In the genomic region with DNA sequence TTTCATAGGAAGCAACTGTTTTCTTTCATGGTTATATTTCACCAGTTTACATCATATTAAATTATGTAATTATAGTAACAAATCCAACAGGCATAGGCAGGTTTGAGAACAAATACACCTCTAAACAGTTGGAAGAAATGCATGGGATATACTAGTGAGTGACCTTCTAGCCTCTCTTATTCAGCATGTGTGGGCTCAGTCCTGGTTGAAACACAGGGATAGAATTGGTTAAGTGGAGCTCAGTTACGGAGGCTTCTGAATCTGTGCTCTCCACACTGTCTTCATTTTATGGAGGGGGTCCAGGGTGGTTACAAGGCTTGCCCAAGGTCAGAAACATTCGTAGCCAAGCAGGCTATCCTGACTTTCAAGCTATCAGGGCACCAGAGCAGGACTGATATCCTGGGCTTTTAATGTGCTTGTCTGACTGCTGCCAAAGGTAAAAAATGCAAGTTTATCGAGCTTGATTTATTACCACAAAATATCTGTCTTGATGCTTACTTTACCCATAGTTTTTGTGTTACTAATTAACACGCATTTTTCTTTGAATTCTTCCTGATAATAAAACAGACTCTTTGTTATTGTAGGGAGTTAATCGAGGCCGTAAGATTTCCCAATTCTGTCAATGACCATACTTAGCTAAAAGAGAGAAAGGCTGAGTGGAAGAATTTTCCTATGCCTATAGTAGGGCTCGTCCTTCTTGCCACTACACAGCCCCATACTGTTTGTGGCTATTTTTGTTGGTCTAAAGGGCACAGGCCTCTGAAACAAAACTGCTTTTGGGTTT, we compare ENCODE assay signal across 16 cellular contexts.
A peak's percentile ranks its signal among the peaks of the same experiment; 100 is the strongest.
DNase-seq lines count a peak whose midpoint lies in the region; ATAC-seq and TF ChIP-seq lines count a peak whose summit lies in the region.
"Had no signal": no experiment of that assay in that cellular context is flagged by ENCODE, and none has a peak within 500 bp of the region (broad histone marks: within the 10 kb centered on the region; RNA-seq: fewer than 3 reads in every experiment).

No MANE protein-coding gene starts in this region.

- H3K14ac ChIP-seq in neuronal stem cell (ENCODE audit: low read length), result no peak overlapping the region

- H3K4me1 ChIP-seq in Caco-2, result peaks cover 62% of the 10 kb centered on the region
- peaks cover 9% of the 10 kb centered on the region for H3K4me1 ChIP-seq in ovary (ENCODE audit: insufficient read depth)
- H3K4me1 ChIP-seq in neuronal stem cell (ENCODE audit: control insufficient read depth in 2 of 2, insufficient read depth in 1 of 2, low read depth in 1 of 2, low read length in 2 of 2), result no peaks in the 10 kb centered on the region
- 0 out of 2 replicates have a peak, but pooled peaks cover 5% of the 10 kb centered on the region for H3K4me1 ChIP-seq in MM.1S (ENCODE audit: low read length)

- H3K27me3 ChIP-seq in Caco-2 (replicated peaks; ENCODE audit: control insufficient read depth, insufficient read depth, low read length), result no peaks in the 10 kb centered on the region
- no peaks in the 10 kb centered on the region for H3K27me3 ChIP-seq in ovary
- H3K27me3 ChIP-seq in neuronal stem cell (ENCODE audit: control insufficient read depth in 3 of 3, insufficient read depth in 3 of 3, low read depth in 1 of 3, low read length in 3 of 3), result no peaks in the 10 kb centered on the region
- no peaks in the 10 kb centered on the region for H3K27me3 ChIP-seq in MM.1S (replicated peaks; ENCODE audit: insufficient read depth, low read length)

- no peak overlapping the region for H4K8ac ChIP-seq in neuronal stem cell (ENCODE audit: low read depth, low read length)

- no peak overlapping the region for H4K91ac ChIP-seq in neuronal stem cell (ENCODE audit: low read depth, low read length, poor library complexity)

- no peaks in the 10 kb centered on the region for H3K9me3 Mint-ChIP-seq in Caco-2 (ENCODE audit: unreplicated experiment)
- H3K9me3 Mint-ChIP-seq: activated CD4-positive, alpha-beta T cell treated with anti-CD3 and anti-CD28 coated beads, Interleukin-2, amount 10 ng/mL, durations not matched to agents 7 days and 5 days; activated naive CD8-positive, alpha-beta T cell treated with anti-CD3 and anti-CD28 coated beads, Interleukin-2, amount 50 U/mL, for 24 hours; dendritic cell treated with granulocyte-macrophage colony-stimulating factor and Interleukin-4, amounts not matched to agents 40 ng/mL and 50 ng/mL, for 4 days had no signal

- H2BK5ac ChIP-seq in neuronal stem cell (ENCODE audit: low read length), result no peak overlapping the region

- WGBS in ovary, 3 donors, result 10 to 17% (median 11%) methylated on average over 7 of the region's 7 CpGs
- WGBS in neuronal stem cell (ENCODE audit: extremely low coverage in 2 of 2, insufficient read length in 2 of 2, insufficient replicate concordance in 1 of 2), 2 donors, result no CpG with 5 or more reads among the region's 7 CpGs

- H3K36me3 Mint-ChIP-seq in Caco-2 (ENCODE audit: insufficient read depth, unreplicated experiment), result no peaks in the 10 kb centered on the region

- DNase-seq in Caco-2 (peak; percentile 43 to 67), astrocyte of the hippocampus (ENCODE audit: low read depth, low spot score) (peak; percentile 65), left ventricle myocardium superior (no peak), ovary (peak in 3 of 5 donors; percentile 27 to 36 (median 33)), neuronal stem cell (ENCODE audit: low spot score) (no peak), MM.1S (no peak)
- DNase-seq: activated CD4-positive, alpha-beta T cell treated with anti-CD3 and anti-CD28 coated beads, Interleukin-2, amount 10 ng/mL, durations not matched to agents 7 days and 5 days; activated naive CD8-positive, alpha-beta T cell treated with anti-CD3 and anti-CD28 coated beads, Interleukin-2, amount 50 U/mL, for 24 hours; activated T-cell treated with anti-CD3 and anti-CD28 coated beads, Interleukin-2, amount 50 U/mL, for 1 hour; MV-4-11; SIG-M5; stimulated activated CD4-positive, alpha-beta T cell treated with anti-CD3 and anti-CD28 coated beads, Interleukin-4, amount 100 ng/mL, for 24 hours; T1000 had no signal

- peak overlapping the region in 1 of 2 donors; percentile 77 for H3K27ac ChIP-seq in ovary
- no peak overlapping the region for H3K27ac ChIP-seq in neuronal stem cell (replicated peaks; ENCODE audit: low read length)
- no peak overlapping the region for H3K27ac ChIP-seq in MM.1S (ENCODE audit: low read length)

- H3K4me1 Mint-ChIP-seq in Caco-2 (ENCODE audit: low read depth, unreplicated experiment), result peaks cover 27% of the 10 kb centered on the region
- H3K4me1 Mint-ChIP-seq: activated CD4-positive, alpha-beta T cell treated with anti-CD3 and anti-CD28 coated beads, Interleukin-2, amount 10 ng/mL, durations not matched to agents 7 days and 5 days had no signal

- H4K20me1 ChIP-seq in MM.1S (ENCODE audit: insufficient read depth, low read length), result no peaks in the 10 kb centered on the region

- intact Hi-C loops in Caco-2 (cut with micrococcal nuclease; ENCODE audit: unreplicated experiment) (loop anchor here (1.0 to 2.0 kb wide), 3 partner anchors 10 to 52 kb away; no protein-coding TSS in a partner anchor), left ventricle myocardium superior (cut with micrococcal nuclease) (no loop called here), ovary (cut with DNase I) (loop anchor here in 2 of 4 donors (10.0 kb wide), 2 partner anchors 50 to 150 kb away; no protein-coding TSS in a partner anchor)

- no peak overlapping the region for H3K23ac ChIP-seq in neuronal stem cell (ENCODE audit: low read depth, low read length, poor library complexity)

- H2BK120ac ChIP-seq in neuronal stem cell (ENCODE audit: low read depth, low read length), result no peak overlapping the region

- H3K9me2 ChIP-seq in MM.1S (replicated peaks; ENCODE audit: insufficient read depth, low read length), result no peaks in the 10 kb centered on the region

- peak overlapping the region; percentile 53 for H3K4me3 Mint-ChIP-seq in Caco-2 (ENCODE audit: unreplicated experiment)
- H3K4me3 Mint-ChIP-seq: activated CD4-positive, alpha-beta T cell treated with anti-CD3 and anti-CD28 coated beads, Interleukin-2, amount 10 ng/mL, durations not matched to agents 7 days and 5 days; activated naive CD8-positive, alpha-beta T cell treated with anti-CD3 and anti-CD28 coated beads, Interleukin-2, amount 50 U/mL, for 24 hours; dendritic cell treated with granulocyte-macrophage colony-stimulating factor and Interleukin-4, amounts not matched to agents 40 ng/mL and 50 ng/mL, for 4 days had no signal

- no peak overlapping the region for H3K27ac Mint-ChIP-seq in Caco-2 (ENCODE audit: unreplicated experiment)
- H3K27ac Mint-ChIP-seq: activated CD4-positive, alpha-beta T cell treated with anti-CD3 and anti-CD28 coated beads, Interleukin-2, amount 10 ng/mL, durations not matched to agents 7 days and 5 days; activated naive CD8-positive, alpha-beta T cell treated with anti-CD3 and anti-CD28 coated beads, Interleukin-2, amount 50 U/mL, for 24 hours; dendritic cell treated with granulocyte-macrophage colony-stimulating factor and Interleukin-4, amounts not matched to agents 40 ng/mL and 50 ng/mL, for 4 days had no signal

- ATAC-seq in left ventricle myocardium superior (peak; percentile 66), HG03097 (IDR thresholded peaks at IDR 0.05; ENCODE audit: low FRiP score, unreplicated experiment) (no peak), GM19395 (IDR thresholded peaks at IDR 0.05; ENCODE audit: unreplicated experiment) (no peak)
- ATAC-seq: activated naive CD8-positive, alpha-beta T cell treated with anti-CD3 and anti-CD28 coated beads, Interleukin-2, amount 50 U/mL, for 24 hours had no signal

- H2BK12ac ChIP-seq in neuronal stem cell (ENCODE audit: low read length), result no peak overlapping the region

- H2AK5ac ChIP-seq in neuronal stem cell (ENCODE audit: low read depth, low read length), result no peak overlapping the region

- CTCF ChIA-PET in Caco-2 (lab: Charles Lee), result interaction anchor here (0.6 to 0.8 kb wide), 3 partner anchors 86 to 229 kb away, joined by 3 read pairs; no protein-coding TSS in a partner anchor

- H3K4me3 ChIP-seq in Caco-2 (ENCODE audit: low read depth, low read length), result no peak overlapping the region
- H3K4me3 ChIP-seq in ovary, result no peak overlapping the region
- no peak overlapping the region for H3K4me3 ChIP-seq in neuronal stem cell (ENCODE audit: low read length in 2 of 2)
- H3K4me3 ChIP-seq in MM.1S (ENCODE audit: low read length), result no peak overlapping the region

- H3K9me3 ChIP-seq in Caco-2 (no peaks in the 10 kb centered on the region), ovary (no peaks in the 10 kb centered on the region), neuronal stem cell (replicated peaks in 1 of 2; ENCODE audit: control insufficient read depth in 2 of 2, insufficient read depth in 1 of 2, low read depth in 1 of 2, low read length in 2 of 2) (no peaks in the 10 kb centered on the region), MM.1S (replicated peaks; ENCODE audit: insufficient read depth, low read length) (no peaks in the 10 kb centered on the region)

- H3K79me2 ChIP-seq in MM.1S (ENCODE audit: low read length), result no peaks in the 10 kb centered on the region

- H3K27me3 Mint-ChIP-seq in Caco-2 (ENCODE audit: insufficient read depth, unreplicated experiment), result no peaks in the 10 kb centered on the region
- H3K27me3 Mint-ChIP-seq: activated CD4-positive, alpha-beta T cell treated with anti-CD3 and anti-CD28 coated beads, Interleukin-2, amount 10 ng/mL, durations not matched to agents 7 days and 5 days; activated naive CD8-positive, alpha-beta T cell treated with anti-CD3 and anti-CD28 coated beads, Interleukin-2, amount 50 U/mL, for 24 hours; dendritic cell treated with granulocyte-macrophage colony-stimulating factor and Interleukin-4, amounts not matched to agents 40 ng/mL and 50 ng/mL, for 4 days had no signal

- no peak overlapping the region for H3K4me2 ChIP-seq in neuronal stem cell (ENCODE audit: insufficient read depth, low read length, poor library complexity, severe bottlenecking)
- H3K4me2 ChIP-seq in MM.1S (ENCODE audit: low read depth, low read length), result no peak overlapping the region

- no peaks in the 10 kb centered on the region for H3K79me1 ChIP-seq in neuronal stem cell (ENCODE audit: low read depth, low read length)

- H3K36me3 ChIP-seq in Caco-2 (ENCODE audit: control insufficient read depth, insufficient read depth, low read length) (no peaks in the 10 kb centered on the region; the same call in 1 of the 2 replicates), ovary (no peaks in the 10 kb centered on the region), neuronal stem cell (replicated peaks in 1 of 2; ENCODE audit: control insufficient read depth in 2 of 2, insufficient read depth in 2 of 2, low read length in 2 of 2) (no peaks in the 10 kb centered on the region), MM.1S (replicated peaks; ENCODE audit: insufficient read depth, low read length) (no peaks in the 10 kb centered on the region)

- no peak for TF ChIP-seq POLR2A in ovary (IDR thresholded peaks at IDR 0.05)

- no peak overlapping the region for H3K18ac ChIP-seq in neuronal stem cell (ENCODE audit: low read length)

- H2AFZ ChIP-seq in neuronal stem cell (ENCODE audit: low read length), result no peak overlapping the region
- no peak overlapping the region for H2AFZ ChIP-seq in MM.1S (ENCODE audit: low read length)

- H3F3A ChIP-seq in MM.1S (ENCODE audit: insufficient read depth, low read length), result no peaks in the 10 kb centered on the region

- H2BK15ac ChIP-seq in neuronal stem cell (ENCODE audit: low read length), result no peak overlapping the region

- H3K4ac ChIP-seq in neuronal stem cell (ENCODE audit: low read length), result no peak overlapping the region

- POLR2A ChIA-PET in Caco-2 (lab: Charles Lee), result interaction anchor here (0.5 to 1.2 kb wide), 7 partner anchors 29 to 236 kb away, joined by 3 to 9 read pairs (median 3); a partner anchor contains a TSS

- TF ChIP-seq EP300 in ovary (IDR thresholded peaks at IDR 0.05), result no peak

- BruUV-seq in Caco-2 (replicated peaks; lab: Mats Ljungman, UMichigan), result TSS peak; percentile 47

- no peak overlapping the region for H3K9ac ChIP-seq in neuronal stem cell (ENCODE audit: low read depth, low read length, poor library complexity)
- no peak overlapping the region for H3K9ac ChIP-seq in MM.1S (ENCODE audit: low read length)

- TF ChIP-seq CTCF in Caco-2 (IDR thresholded peaks at IDR 0.05; ENCODE audit: insufficient read depth in 1 of 2, low read depth in 1 of 2, low read length in 1 of 2, severe bottlenecking in 1 of 2, unreplicated experiment in 1 of 2), result no peak
- TF ChIP-seq CTCF in ovary (IDR thresholded peaks at IDR 0.05), result no peak
- no peak for TF ChIP-seq CTCF in MM.1S (IDR thresholded peaks at IDR 0.05; ENCODE audit: low read length)

Comparison
In these comparisons a context has a peak if more than half of its experiments do, and no peak if none do; other contexts are left out.
1. DNase-seq: peak in Caco-2 (2 of 2), astrocyte of the hippocampus (single experiment) and ovary (3 of 5); none in left ventricle myocardium superior (single experiment), neuronal stem cell (single experiment) and MM.1S (single experiment).